In the genomic region with DNA sequence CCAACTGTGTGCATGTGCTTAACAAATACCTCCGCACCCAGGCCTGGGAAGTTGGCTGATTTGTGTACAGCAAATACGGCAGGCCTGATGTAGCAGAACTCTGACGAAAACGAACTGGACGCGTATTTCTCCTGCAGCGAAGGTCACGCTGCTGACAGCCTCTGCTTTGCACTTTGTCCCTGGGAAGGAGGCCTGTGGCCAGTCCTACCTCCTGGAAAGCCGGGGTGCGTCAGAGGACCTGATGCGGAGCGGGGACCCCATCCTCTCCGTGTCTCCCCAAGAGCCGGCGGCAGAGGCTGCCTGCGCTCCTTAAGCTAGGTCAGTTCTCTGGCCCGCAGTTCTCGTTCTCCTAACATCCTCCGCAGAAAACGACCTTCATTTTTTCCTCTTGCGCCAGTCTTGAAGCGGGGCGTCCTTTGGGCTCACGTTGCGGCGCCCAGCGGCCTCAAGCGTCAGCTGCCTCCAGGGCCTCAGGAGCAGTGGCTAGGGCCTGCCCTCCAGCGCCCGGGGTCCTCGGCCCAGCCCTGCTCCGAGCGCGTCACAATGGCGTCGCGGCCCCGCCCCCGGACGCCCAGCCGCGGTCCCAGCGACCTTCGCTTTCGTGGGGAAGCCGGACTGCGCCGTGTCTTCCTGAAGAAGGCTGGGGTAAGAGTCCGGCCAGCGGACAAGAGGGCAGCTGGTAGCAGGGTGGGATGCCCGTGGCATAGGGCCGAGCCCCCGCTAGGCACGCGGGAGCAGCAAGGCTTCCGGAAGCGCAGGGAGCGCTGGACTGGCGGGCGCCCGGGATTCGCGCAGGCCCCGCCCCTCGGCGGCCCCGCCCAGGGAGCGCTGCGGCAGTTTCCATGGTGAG, we compare ENCODE assay signal across 8 cellular contexts. TPM values are rescaled to one million over a fixed set of nuclear protein-coding genes. Genes with fewer than 3 reads are reported as not detected.
A peak's percentile ranks its signal among the peaks of the same experiment; 100 is the strongest.
DNase-seq lines count a peak whose midpoint lies in the region; ATAC-seq, FAIRE-seq and TF ChIP-seq lines count a peak whose summit lies in the region.

A gene (plus strand): TSS at position 821 of the 850 bp plus-strand sequence. CDS start 38,703 bp downstream, outside the sequence.

- FAIRE-seq in frontal cortex (lab: Jason Lieb, UNC), result no peak

- H3K27me3 Mint-ChIP-seq in activated naive CD4-positive, alpha-beta T cell treated with anti-CD3 and anti-CD28 coated beads for 36 hours (ENCODE audit: low read depth), result no peaks in the 10 kb centered on the region

- peak; percentile 80 for TF ChIP-seq CTCF in neutrophil (IDR thresholded peaks at IDR 0.05)

- H3K4me1 Mint-ChIP-seq in activated naive CD4-positive, alpha-beta T cell treated with anti-CD3 and anti-CD28 coated beads for 36 hours (ENCODE audit: low read depth), result peaks cover 17% of the 10 kb centered on the region

- peaks cover 5% of the 10 kb centered on the region for H3K36me3 Mint-ChIP-seq in activated naive CD4-positive, alpha-beta T cell treated with anti-CD3 and anti-CD28 coated beads for 36 hours (ENCODE audit: low read depth)

- H3K9me3 ChIP-seq in SJSA1 (replicated peaks) (no peaks in the 10 kb centered on the region), neutrophil (no peaks in the 10 kb centered on the region)

- no peaks in the 10 kb centered on the region for H3K27me3 ChIP-seq in SJSA1 (replicated peaks)
- H3K27me3 ChIP-seq in neutrophil, result no peaks in the 10 kb centered on the region

- H3K36me3 ChIP-seq in SJSA1 (peaks cover 7% of the 10 kb centered on the region; the same call in 1 of the 2 replicates), neutrophil (no peaks in the 10 kb centered on the region)

- DNase-seq in ELF-1 (ENCODE audit: low read depth, low spot score) (peak; percentile 96), KBM-7 (peak; percentile 94), SJSA1 (ENCODE audit: low read depth in 1 of 2, low spot score in 2 of 2) (peak; percentile 85 to 96), frontal cortex (ENCODE audit: low spot score in 2 of 2) (peak; percentile 92 to 93), substantia nigra (lab: John Stamatoyannopoulos, UW) (peak; percentile 48 to 98 (median 89))
- DNase-seq in activated naive CD4-positive, alpha-beta T cell treated with anti-CD3 and anti-CD28 coated beads for 36 hours, result peak; percentile 90

- peak within 1 kb of the TSS; percentile 84 for H3K4me3 Mint-ChIP-seq in activated naive CD4-positive, alpha-beta T cell treated with anti-CD3 and anti-CD28 coated beads for 36 hours

- H3K9me3 Mint-ChIP-seq in activated naive CD4-positive, alpha-beta T cell treated with anti-CD3 and anti-CD28 coated beads for 36 hours, result no peaks in the 10 kb centered on the region

- H3K4me1 ChIP-seq in SJSA1 (replicated peaks) (0 out of 2 replicates have a peak, but pooled peaks cover 3% of the 10 kb centered on the region), neutrophil (ENCODE audit: control insufficient read depth in 1 of 2, insufficient read depth in 1 of 2, low read depth in 1 of 2, low read length in 1 of 2) (peaks cover 54 to 70% of the 10 kb centered on the region in 2 experiments)

- H3K27ac Mint-ChIP-seq in activated naive CD4-positive, alpha-beta T cell treated with anti-CD3 and anti-CD28 coated beads for 36 hours, result peak within 1 kb of the TSS; percentile 87

- H3K4me3 ChIP-seq in SJSA1 (peak within 1 kb of the TSS; percentile 84), neutrophil (ENCODE audit: low read depth in 1 of 2, low read length in 1 of 2) (peak within 1 kb of the TSS; percentile 92 to 93)

- intact Hi-C loops in activated naive CD4-positive, alpha-beta T cell treated with anti-CD3 and anti-CD28 coated beads for 36 hours (cut with micrococcal nuclease), result loop anchor here (1.0 kb wide), 5 partner anchors 9 to 74 kb away; a partner anchor contains a TSS

- peak; percentile 95 for ATAC-seq in GM21737 (IDR thresholded peaks at IDR 0.05; ENCODE audit: unreplicated experiment)

- in situ Hi-C loops in KBM-7 (cut with MboI; ENCODE audit: low pct_unique_long_range_greater_than_20kb, low sequenced_read_pairs), result no loop called here

- H3K27ac ChIP-seq in SJSA1 (peak within 1 kb of the TSS; percentile 99), neutrophil (peak within 1 kb of the TSS; percentile 98), substantia nigra (ENCODE audit: low read depth, low read length, poor library complexity, severe bottlenecking) (peak within 1 kb of the TSS; percentile 96)

- CTCF ChIA-PET in activated naive CD4-positive, alpha-beta T cell treated with anti-CD3 and anti-CD28 coated beads for 36 hours (lab: Charles Lee), result interaction anchor here (1.6 kb wide), 2 partner anchors 13 to 18 kb away, joined by 4 to 7 read pairs; no protein-coding TSS in a partner anchor

RNA-seq across cellular contexts. Expression of the gene that starts here (rescaled TPM):
- total RNA-seq in SJSA1 (2014; rRNA removed; shearing (Covaris generic)), result 2.4 and 3.9 TPM in 2 replicates
- total RNA-seq in activated naive CD4-positive, alpha-beta T cell treated with anti-CD3 and anti-CD28 coated beads for 36 hours, result 1 to 10 TPM; 2.3 to 2.7 TPM
- total RNA-seq in frontal cortex, result 10.6 TPM

Comparison
In these comparisons a context has a peak if more than half of its experiments do, and no peak if none do; other contexts are left out.
1. Peak in every context shown above with its lines: DNase-seq, ATAC-seq, H3K4me3 ChIP-seq and H3K27ac ChIP-seq.